ENCODE assay signal across 34 cellular contexts in the genomic region with DNA sequence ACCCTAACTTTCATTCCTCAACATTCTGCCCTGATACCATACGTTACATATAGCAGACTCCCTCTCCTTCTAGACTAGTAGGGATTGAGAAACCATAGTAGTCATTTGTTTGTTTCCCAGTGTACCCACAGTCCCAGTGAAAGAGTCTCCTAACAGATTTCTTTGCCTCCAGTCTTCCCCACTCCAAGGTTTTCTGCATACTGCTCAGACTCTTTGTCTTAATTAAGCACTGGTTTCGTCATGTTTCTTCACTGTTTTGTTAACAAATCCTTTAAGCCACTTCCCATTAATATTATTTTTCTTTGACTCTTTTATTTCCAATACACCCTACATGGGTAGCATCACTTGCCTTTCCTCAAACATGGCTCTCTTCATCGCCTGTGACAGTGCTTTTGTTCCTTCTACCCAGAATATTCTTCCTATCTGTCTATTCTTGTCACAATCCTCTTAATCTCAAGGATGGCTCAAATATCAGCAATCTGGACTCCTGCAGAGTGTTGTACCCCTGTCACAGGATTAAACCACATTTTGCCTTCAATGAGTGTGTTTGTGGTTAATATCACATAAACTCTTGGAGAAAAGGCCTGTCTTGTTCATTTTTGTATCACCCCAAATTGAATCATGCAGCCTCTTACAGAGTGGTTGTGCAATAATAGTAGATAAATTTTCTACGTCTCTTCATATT.
DNase-seq lines count a peak whose midpoint lies in the region; ATAC-seq and TF ChIP-seq lines count a peak whose summit lies in the region.
"Had no signal": no experiment of that assay in that cellular context is flagged by ENCODE, and none has a peak within 500 bp of the region (broad histone marks: within the 10 kb centered on the region; RNA-seq: fewer than 3 reads in every experiment).

No MANE protein-coding gene starts in this region.

- H3K9me3 ChIP-seq in left lung: no peaks in the 10 kb centered on the region
- H3K9me3 ChIP-seq: SJCRH30, stomach, tibial artery had no signal

- no peak overlapping the region for H3K4me3 Mint-ChIP-seq in activated CD8-positive, alpha-beta T cell treated with anti-CD3 and anti-CD28 coated beads for 36 hours
- no peak overlapping the region for H3K4me3 Mint-ChIP-seq in activated naive CD4-positive, alpha-beta T cell treated with anti-CD3 and anti-CD28 coated beads, Interleukin-2, amount 10 ng/mL, durations not matched to agents 7 days and 5 days
- H3K4me3 Mint-ChIP-seq: B cell; CD8-positive, alpha-beta T cell; endodermal cell; mesothelial cell of epicardium; naive thymus-derived CD8-positive, alpha-beta T cell; T-cell had no signal

- H3K4me1 ChIP-seq in left lung: no peaks in the 10 kb centered on the region
- H3K4me1 ChIP-seq: SJCRH30, stomach, tibial artery had no signal

- POLR2A ChIA-PET in activated CD8-positive, alpha-beta T cell treated with anti-CD3 and anti-CD28 coated beads for 36 hours (lab: Charles Lee): no interaction called here

- peaks cover 12% of the 10 kb centered on the region for H3K36me3 Mint-ChIP-seq in activated CD8-positive, alpha-beta T cell treated with anti-CD3 and anti-CD28 coated beads for 36 hours (ENCODE audit: low read depth)
- peaks cover 13% of the 10 kb centered on the region for H3K36me3 Mint-ChIP-seq in activated naive CD4-positive, alpha-beta T cell treated with anti-CD3 and anti-CD28 coated beads, Interleukin-2, amount 10 ng/mL, durations not matched to agents 7 days and 5 days
- H3K36me3 Mint-ChIP-seq: mesothelial cell of epicardium had no signal

- no peaks in the 10 kb centered on the region for H3K27me3 ChIP-seq in left lung
- H3K27me3 ChIP-seq: SJCRH30, stomach, tibial artery had no signal

- peaks cover 22% of the 10 kb centered on the region for H3K4me1 Mint-ChIP-seq in activated CD8-positive, alpha-beta T cell treated with anti-CD3 and anti-CD28 coated beads for 36 hours (ENCODE audit: low read depth)
- peaks cover 23% of the 10 kb centered on the region for H3K4me1 Mint-ChIP-seq in activated naive CD4-positive, alpha-beta T cell treated with anti-CD3 and anti-CD28 coated beads, Interleukin-2, amount 10 ng/mL, durations not matched to agents 7 days and 5 days
- H3K4me1 Mint-ChIP-seq: B cell had no signal

- CTCF ChIA-PET in activated CD8-positive, alpha-beta T cell treated with anti-CD3 and anti-CD28 coated beads for 36 hours (lab: Charles Lee): no interaction called here
- CTCF ChIA-PET in activated naive CD4-positive, alpha-beta T cell treated with anti-CD3 and anti-CD28 coated beads, Interleukin-2, amount 10 ng/mL, durations not matched to agents 7 days and 5 days (lab: Charles Lee): interaction anchor here (0.6 kb wide), 1 partner anchor 66 kb away, joined by 3 read pairs; no protein-coding TSS in a partner anchor

- H3K27ac ChIP-seq in left lung: no peak overlapping the region
- H3K27ac ChIP-seq: SJCRH30, skin epidermis, stomach, tibial artery had no signal

- H3K27ac Mint-ChIP-seq in activated CD8-positive, alpha-beta T cell treated with anti-CD3 and anti-CD28 coated beads for 36 hours: no peak overlapping the region
- H3K27ac Mint-ChIP-seq in activated naive CD4-positive, alpha-beta T cell treated with anti-CD3 and anti-CD28 coated beads, Interleukin-2, amount 10 ng/mL, durations not matched to agents 7 days and 5 days: no peak overlapping the region
- H3K27ac Mint-ChIP-seq: B cell; CD8-positive, alpha-beta T cell; endodermal cell; mesothelial cell of epicardium; naive thymus-derived CD8-positive, alpha-beta T cell; T-cell had no signal

- ATAC-seq in left lung (peak; percentile 33), HG03045 (IDR thresholded peaks at IDR 0.05; ENCODE audit: unreplicated experiment) (no peak)
- no peak for ATAC-seq in activated CD8-positive, alpha-beta T cell treated with anti-CD3 and anti-CD28 coated beads for 36 hours
- ATAC-seq: CD8-positive, alpha-beta T cell; esophagus mucosa; left ventricle myocardium superior; naive thymus-derived CD8-positive, alpha-beta T cell; T-cell had no signal

- H3K27me3 Mint-ChIP-seq in activated CD8-positive, alpha-beta T cell treated with anti-CD3 and anti-CD28 coated beads for 36 hours: no peaks in the 10 kb centered on the region
- H3K27me3 Mint-ChIP-seq in activated naive CD4-positive, alpha-beta T cell treated with anti-CD3 and anti-CD28 coated beads, Interleukin-2, amount 10 ng/mL, durations not matched to agents 7 days and 5 days: no peaks in the 10 kb centered on the region
- H3K27me3 Mint-ChIP-seq: naive thymus-derived CD8-positive, alpha-beta T cell; T-cell had no signal

- intact Hi-C loops in left lung (cut with DNase I): no loop called here
- intact Hi-C loops in activated CD8-positive, alpha-beta T cell treated with anti-CD3 and anti-CD28 coated beads for 36 hours (cut with micrococcal nuclease): no loop called here

- DNase-seq in AG09309 (ENCODE audit: low read depth) (peak; percentile 75), M059J (ENCODE audit: low read depth) (peak; percentile 47), cardiac fibroblast (ENCODE audit: low read depth in 2 of 2) (peak; percentile 36 to 62), left lung (no peak), DMS153 (lab: John Stamatoyannopoulos, UW) (no peak)
- no peak for DNase-seq in activated CD8-positive, alpha-beta T cell treated with anti-CD3 and anti-CD28 coated beads for 36 hours
- DNase-seq in activated naive CD4-positive, alpha-beta T cell treated with anti-CD3 and anti-CD28 coated beads, Interleukin-2, amount 10 ng/mL, durations not matched to agents 7 days and 5 days: no peak
- DNase-seq: 8988T; activated CD4-positive, alpha-beta T cell treated with anti-CD3 and anti-CD28 coated beads, Interleukin-2, amount 50 U/mL, for 4 hours; activated CD8-positive, alpha-beta memory T cell treated with anti-CD3 and anti-CD28 coated beads, Interleukin-2, amount 50 U/mL, for 48 hours; activated naive CD4-positive, alpha-beta T cell treated with anti-CD3 and anti-CD28 coated beads, Interleukin-2, amount 50 U/mL, for 16 hours; anterior cingulate cortex; CD8-positive, alpha-beta T cell; cortex of kidney; endodermal cell; GDM1; islet precursor cell; Karpas-422; left ventricle myocardium superior; naive thymus-derived CD8-positive, alpha-beta T cell; NCI-H1092; NCI-H187; NCI-H226; NCI-H774; occipital lobe; stomach; T-cell; tibial artery had no signal

- H3K4me3 ChIP-seq in AG09309 (ENCODE audit: control insufficient read depth, low read depth, low read length): no peak overlapping the region
- H3K4me3 ChIP-seq in cardiac fibroblast (replicated peaks in 1 of 2; ENCODE audit: low read depth in 2 of 2, low read length in 2 of 2): no peak overlapping the region
- no peak overlapping the region for H3K4me3 ChIP-seq in left lung
- H3K4me3 ChIP-seq: SJCRH30, skin epidermis, stomach, tibial artery had no signal

- TF ChIP-seq CTCF in AG09309 (IDR thresholded peaks at IDR 0.05; ENCODE audit: control insufficient read depth, insufficient read depth, low read depth, low read length, missing control alignments): no peak
- no peak for TF ChIP-seq CTCF in cardiac fibroblast (IDR thresholded peaks at IDR 0.05; ENCODE audit: low read depth, low read length)
- no peak for TF ChIP-seq CTCF in left lung (IDR thresholded peaks at IDR 0.05)
- no peak for TF ChIP-seq CTCF in activated CD8-positive, alpha-beta T cell treated with anti-CD3 and anti-CD28 coated beads for 36 hours (IDR thresholded peaks at IDR 0.05)

- peaks cover 13% of the 10 kb centered on the region for H3K9me3 Mint-ChIP-seq in activated CD8-positive, alpha-beta T cell treated with anti-CD3 and anti-CD28 coated beads for 36 hours
- H3K9me3 Mint-ChIP-seq in activated naive CD4-positive, alpha-beta T cell treated with anti-CD3 and anti-CD28 coated beads, Interleukin-2, amount 10 ng/mL, durations not matched to agents 7 days and 5 days: peaks cover 15% of the 10 kb centered on the region
- H3K9me3 Mint-ChIP-seq: endodermal cell had no signal

- H3K36me3 ChIP-seq in left lung: no peaks in the 10 kb centered on the region
- H3K36me3 ChIP-seq: SJCRH30, stomach, tibial artery had no signal

Comparison
In these comparisons a context has a peak if more than half of its experiments do, and no peak if none do; other contexts are left out.
1. DNase-seq: peak in AG09309 (single experiment), M059J (single experiment) and cardiac fibroblast (2 of 2); none in left lung (0 of 2), DMS153 (single experiment), activated CD8-positive, alpha-beta T cell treated with anti-CD3 and anti-CD28 coated beads for 36 hours (single experiment) and activated naive CD4-positive, alpha-beta T cell treated with anti-CD3 and anti-CD28 coated beads, Interleukin-2, amount 10 ng/mL, durations not matched to agents 7 days and 5 days (single experiment).